19 cellular contexts compared by ENCODE assay signal in genomic region chr4:110926841-110927400, GRCh38.
A peak's percentile ranks its signal among the peaks of the same experiment; 100 is the strongest.
DNase-seq lines count a peak whose midpoint lies in the region; TF ChIP-seq lines count a peak whose summit lies in the region.
"Had no signal": no experiment of that assay in that cellular context is flagged by ENCODE, and none has a peak within 500 bp of the region (broad histone marks: within the 10 kb centered on the region; RNA-seq: fewer than 3 reads in every experiment).

No MANE protein-coding gene starts in this region.

- H3K4me3 Mint-ChIP-seq in Caco-2 (ENCODE audit: unreplicated experiment) (peak overlapping the region; percentile 39), mesothelial cell of epicardium (no peak overlapping the region)
- no peak overlapping the region for H3K4me3 Mint-ChIP-seq in activated CD4-positive, alpha-beta T cell treated with anti-CD3 and anti-CD28 coated beads, Interleukin-2, amount 10 ng/mL, durations not matched to agents 24 days and 14 days
- H3K4me3 Mint-ChIP-seq: CD4-positive, CD25-positive, alpha-beta regulatory T cell; GM23338 had no signal

- H3K27me3 Mint-ChIP-seq in Caco-2 (ENCODE audit: insufficient read depth, unreplicated experiment) (no peaks in the 10 kb centered on the region), mesothelial cell of epicardium (ENCODE audit: low read depth) (no peaks in the 10 kb centered on the region)
- H3K27me3 Mint-ChIP-seq in activated CD4-positive, alpha-beta T cell treated with anti-CD3 and anti-CD28 coated beads, Interleukin-2, amount 10 ng/mL, durations not matched to agents 24 days and 14 days = no peaks in the 10 kb centered on the region
- H3K27me3 Mint-ChIP-seq: CD4-positive, CD25-positive, alpha-beta regulatory T cell had no signal

- H3K27ac ChIP-seq in substantia nigra (ENCODE audit: low read depth, low read length, poor library complexity, severe bottlenecking) (no peak overlapping the region), esophagus squamous epithelium (no peak overlapping the region)
- H3K27ac ChIP-seq: KMS-11, RWPE1 had no signal

- H3K27me3 ChIP-seq in Caco-2 (replicated peaks; ENCODE audit: control insufficient read depth, insufficient read depth, low read length) = no peaks in the 10 kb centered on the region
- H3K27me3 ChIP-seq in esophagus squamous epithelium = no peaks in the 10 kb centered on the region

- POLR2A ChIA-PET in Caco-2 (lab: Charles Lee) (interaction anchor here (1.1 kb wide), 1 partner anchor 9 kb away, joined by 4 read pairs; no protein-coding TSS in a partner anchor), HEK293T (lab: Yijun Ruan, JAX) (no interaction called here)

- BruUV-seq in Caco-2 (replicated peaks; lab: Mats Ljungman, UMichigan) = no TSS peak

- H3K27ac Mint-ChIP-seq in Caco-2 (ENCODE audit: unreplicated experiment) (peak overlapping the region; percentile 23), mesothelial cell of epicardium (peak overlapping the region; percentile 71)
- H3K27ac Mint-ChIP-seq in activated CD4-positive, alpha-beta T cell treated with anti-CD3 and anti-CD28 coated beads, Interleukin-2, amount 10 ng/mL, durations not matched to agents 24 days and 14 days = no peak overlapping the region
- H3K27ac Mint-ChIP-seq: CD4-positive, CD25-positive, alpha-beta regulatory T cell; GM23338 had no signal

- no peaks in the 10 kb centered on the region for H3K9me3 ChIP-seq in Caco-2
- H3K9me3 ChIP-seq in esophagus squamous epithelium = no peaks in the 10 kb centered on the region

- H3K4me3 ChIP-seq in Caco-2 (ENCODE audit: low read depth, low read length) (no peak overlapping the region), esophagus squamous epithelium (no peak overlapping the region)
- H3K4me3 ChIP-seq: GM23338 had no signal

- H3K4me1 ChIP-seq in Caco-2 (peaks cover 42% of the 10 kb centered on the region), esophagus squamous epithelium (no peaks in the 10 kb centered on the region)

- CTCF ChIA-PET in Caco-2 (lab: Charles Lee) (interaction anchor here (0.6 to 1.5 kb wide), 4 partner anchors 19 to 514 kb away, joined by 3 to 7 read pairs (median 3); no protein-coding TSS in a partner anchor), HEK293T (lab: Yijun Ruan, JAX) (interaction anchor here (1.2 kb wide), 1 partner anchor 22 kb away, joined by 3 read pairs; no protein-coding TSS in a partner anchor)

- TF ChIP-seq POLR2A in erythroblast (IDR thresholded peaks at IDR 0.05; ENCODE audit: low read length) (no peak), esophagus squamous epithelium (IDR thresholded peaks at IDR 0.05) (no peak)

- no peaks in the 10 kb centered on the region for H3K36me3 ChIP-seq in Caco-2 (ENCODE audit: control insufficient read depth, insufficient read depth, low read length)
- H3K36me3 ChIP-seq in esophagus squamous epithelium = no peaks in the 10 kb centered on the region

- WGBS in esophagus squamous epithelium, 2 donors = 23 to 30% methylated on average over 3 of the region's 3 CpGs

- intact Hi-C loops in Caco-2 (cut with micrococcal nuclease; ENCODE audit: unreplicated experiment) (loop anchor here (1.0 kb wide), 4 partner anchors 9 to 111 kb away; no protein-coding TSS in a partner anchor), esophagus squamous epithelium (cut with DNase I) (no loop called here)
- intact Hi-C loops in activated CD4-positive, alpha-beta T cell treated with anti-CD3 and anti-CD28 coated beads, Interleukin-2, amount 10 ng/mL, durations not matched to agents 24 days and 14 days (cut with micrococcal nuclease) = no loop called here

- peaks cover 6% of the 10 kb centered on the region for H3K36me3 Mint-ChIP-seq in Caco-2 (ENCODE audit: insufficient read depth, unreplicated experiment)
- no peaks in the 10 kb centered on the region for H3K36me3 Mint-ChIP-seq in mesothelial cell of epicardium
- H3K36me3 Mint-ChIP-seq in activated CD4-positive, alpha-beta T cell treated with anti-CD3 and anti-CD28 coated beads, Interleukin-2, amount 10 ng/mL, durations not matched to agents 24 days and 14 days (ENCODE audit: low read depth) = no peaks in the 10 kb centered on the region
- H3K36me3 Mint-ChIP-seq: CD4-positive, CD25-positive, alpha-beta regulatory T cell had no signal

- DNase-seq in Caco-2 = peak; percentile 75 to 79
- DNase-seq in HEK293T (ENCODE audit: extremely low spot score) = no peak
- peak; percentile 81 for DNase-seq in amniotic epithelial cell (ENCODE audit: low read depth)
- no peak for DNase-seq in mesothelial cell of epicardium (ENCODE audit: low spot score in 2 of 2, unreplicated experiment in 2 of 2)
- DNase-seq in substantia nigra (lab: John Stamatoyannopoulos, UW) = no peak
- no peak for DNase-seq in activated CD4-positive, alpha-beta T cell treated with anti-CD3 and anti-CD28 coated beads, Interleukin-2, amount 10 ng/mL, durations not matched to agents 24 days and 14 days
- DNase-seq in erythroblast (lab: John Stamatoyannopoulos, UW) = no peak
- no peak for DNase-seq in esophagus squamous epithelium (lab: John Stamatoyannopoulos, UW)
- DNase-seq: Calu3; CD4-positive, CD25-positive, alpha-beta regulatory T cell; DMS79; MM.1S; NCI-H1092 treated with DMSO at 0.1 percent for 48 hours; NCI-H345; NCI-H526 treated with DMSO at 0.1 percent for 48 hours; NK-92 treated with Interleukin-12 subunit alpha and Interleukin-12 subunit beta, amount 100 ng/mL, for 24 hours had no signal

- H3K4me1 Mint-ChIP-seq in Caco-2 (ENCODE audit: low read depth, unreplicated experiment) (peaks cover 31% of the 10 kb centered on the region), mesothelial cell of epicardium (peaks cover 56% of the 10 kb centered on the region)
- H3K4me1 Mint-ChIP-seq in activated CD4-positive, alpha-beta T cell treated with anti-CD3 and anti-CD28 coated beads, Interleukin-2, amount 10 ng/mL, durations not matched to agents 24 days and 14 days = no peaks in the 10 kb centered on the region
- H3K4me1 Mint-ChIP-seq: CD4-positive, CD25-positive, alpha-beta regulatory T cell had no signal

- H3K9me3 Mint-ChIP-seq in Caco-2 (ENCODE audit: unreplicated experiment) (peaks cover 9% of the 10 kb centered on the region), mesothelial cell of epicardium (peaks cover 3% of the 10 kb centered on the region)
- H3K9me3 Mint-ChIP-seq in activated CD4-positive, alpha-beta T cell treated with anti-CD3 and anti-CD28 coated beads, Interleukin-2, amount 10 ng/mL, durations not matched to agents 24 days and 14 days = no peaks in the 10 kb centered on the region
- H3K9me3 Mint-ChIP-seq: GM23338 had no signal

- TF ChIP-seq CTCF in Caco-2 (IDR thresholded peaks at IDR 0.05; ENCODE audit: insufficient read depth in 1 of 2, low read depth in 1 of 2, low read length in 1 of 2, severe bottlenecking in 1 of 2, unreplicated experiment in 1 of 2) (no peak), mesothelial cell of epicardium (IDR thresholded peaks at IDR 0.05; ENCODE audit: unreplicated experiment) (no peak), esophagus squamous epithelium (IDR thresholded peaks at IDR 0.05) (no peak)

TF ChIP-seq in HEK293T, 16 proteins besides CTCF, POLR2A, EP300 and RAD21:
- no peak for TF ChIP-seq ELF4 (IDR thresholded peaks at IDR 0.05)
- no peak for TF ChIP-seq SUZ12 (IDR thresholded peaks at IDR 0.05)
- no peak for TF ChIP-seq BHLHE40 (IDR thresholded peaks at IDR 0.05; ENCODE audit: borderline replicate concordance)
- no peak for TF ChIP-seq LEF1 (IDR thresholded peaks at IDR 0.05; ENCODE audit: borderline replicate concordance)
- peak; percentile 75; the same call in 1 of the 2 replicates for TF ChIP-seq CTBP1 (IDR thresholded peaks at IDR 0.05; ENCODE audit: borderline replicate concordance)
- TF ChIP-seq ARNT (IDR thresholded peaks at IDR 0.05) = no peak
- TF ChIP-seq FOXA1 (IDR thresholded peaks at IDR 0.05) = 0 out of 2 replicates have a peak, but pooled peaks have one; percentile 37
- no peak for TF ChIP-seq HDGF (IDR thresholded peaks at IDR 0.05; ENCODE audit: borderline replicate concordance)
- no peak for TF ChIP-seq ZNF384 (IDR thresholded peaks at IDR 0.05)
- TF ChIP-seq TARDBP (IDR thresholded peaks at IDR 0.05) = no peak
- peak; percentile 91 for TF ChIP-seq PKNOX1 (IDR thresholded peaks at IDR 0.05)
- no peak for TF ChIP-seq L3MBTL2 (conservative IDR thresholded peaks at IDR 0.05)
- TF ChIP-seq FOXM1 (IDR thresholded peaks at IDR 0.05; ENCODE audit: borderline replicate concordance) = no peak
- no peak for TF ChIP-seq SP1 (IDR thresholded peaks at IDR 0.05)
- TF ChIP-seq FOXK2 (IDR thresholded peaks at IDR 0.05) = no peak
- TF ChIP-seq NFRKB (IDR thresholded peaks at IDR 0.05) = no peak
TF ChIP-seq in HEK293T: peak in this region for 3.

Comparison
In these comparisons a context has a peak if more than half of its experiments do, and no peak if none do; other contexts are left out.
1. DNase-seq: peak in Caco-2 (2 of 2) and amniotic epithelial cell (single experiment); none in HEK293T (single experiment), mesothelial cell of epicardium (0 of 2), substantia nigra (0 of 49), activated CD4-positive, alpha-beta T cell treated with anti-CD3 and anti-CD28 coated beads, Interleukin-2, amount 10 ng/mL, durations not matched to agents 24 days and 14 days (single experiment), erythroblast (0 of 2) and esophagus squamous epithelium (single experiment).